Comparison of ENCODE assay signal across 21 cellular contexts in the genomic region with DNA sequence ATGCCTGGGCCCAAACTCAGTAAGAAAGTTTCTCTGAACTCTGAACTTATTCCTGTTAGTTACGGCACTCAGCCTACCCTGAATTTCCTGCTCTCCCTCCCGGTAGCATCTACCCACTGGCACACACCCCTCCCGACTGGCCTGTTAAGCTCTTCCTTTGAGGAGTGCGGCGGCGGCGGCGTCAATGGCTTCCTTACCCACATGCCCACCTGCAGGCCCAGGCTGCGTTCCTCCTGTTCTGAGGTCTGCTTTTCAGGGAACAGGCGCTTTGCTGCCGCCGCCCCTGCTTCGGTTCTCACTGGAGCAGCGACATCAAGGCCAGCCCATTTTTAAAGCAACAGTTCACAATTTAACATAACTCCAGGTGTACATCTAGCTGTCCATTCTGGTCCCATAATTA.
"Had no signal": no experiment of that assay in that cellular context is flagged by ENCODE, and none has a peak within 500 bp of the region (broad histone marks: within the 10 kb centered on the region; RNA-seq: fewer than 3 reads in every experiment).

No MANE protein-coding gene starts in this region.

- FAIRE-seq: astrocyte, bronchial epithelial cell had no signal

- H3K36me3 Mint-ChIP-seq: activated CD4-positive, alpha-beta memory T cell treated with anti-CD3 and anti-CD28 coated beads for 36 hours; activated CD8-positive, alpha-beta memory T cell treated with anti-CD3 and anti-CD28 coated beads, Interleukin-2, amount 10 ng/mL, durations not matched to agents 7 days and 5 days; memory B cell; T-cell; type B pancreatic cell had no signal

- H3K27me3 ChIP-seq: gastrocnemius medialis, heart left ventricle, sigmoid colon, spleen, suprapubic skin had no signal

- H3K9me3 ChIP-seq: gastrocnemius medialis had no signal

- H3K4me1 ChIP-seq: gastrocnemius medialis, heart left ventricle, psoas muscle, sigmoid colon, spleen, suprapubic skin had no signal

- H3K27me3 Mint-ChIP-seq: activated CD4-positive, alpha-beta memory T cell treated with anti-CD3 and anti-CD28 coated beads for 36 hours; activated CD8-positive, alpha-beta memory T cell treated with anti-CD3 and anti-CD28 coated beads, Interleukin-2, amount 10 ng/mL, durations not matched to agents 7 days and 5 days; dendritic cell treated with granulocyte-macrophage colony-stimulating factor and Interleukin-4, amounts not matched to agents 40 ng/mL and 50 ng/mL, for 4 days; memory B cell; stimulated activated naive CD8-positive, alpha-beta T cell treated with anti-CD3 and anti-CD28 coated beads, Interleukin-15, Interleukin-2, amounts not matched to agents 100 ng/mL and 50 ng/mL, for 24 hours; T-cell; type B pancreatic cell had no signal

- H3K4me3 Mint-ChIP-seq: activated CD4-positive, alpha-beta memory T cell treated with anti-CD3 and anti-CD28 coated beads for 36 hours; activated CD8-positive, alpha-beta memory T cell treated with anti-CD3 and anti-CD28 coated beads, Interleukin-2, amount 10 ng/mL, durations not matched to agents 7 days and 5 days; activated T-cell treated with anti-CD3 and anti-CD28 coated beads, Interleukin-2, amount 50 U/mL, for 4 hours; dendritic cell treated with granulocyte-macrophage colony-stimulating factor and Interleukin-4, amounts not matched to agents 40 ng/mL and 50 ng/mL, for 4 days; memory B cell; stimulated activated naive CD8-positive, alpha-beta T cell treated with anti-CD3 and anti-CD28 coated beads, Interleukin-15, Interleukin-2, amounts not matched to agents 100 ng/mL and 50 ng/mL, for 24 hours; T-cell; type B pancreatic cell had no signal

- H3K4me3 ChIP-seq: gastrocnemius medialis, heart left ventricle, psoas muscle, sigmoid colon, spleen, suprapubic skin had no signal

- H3K36me3 ChIP-seq: gastrocnemius medialis, heart left ventricle, sigmoid colon, spleen, suprapubic skin had no signal

- DNase-seq: activated CD4-positive, alpha-beta memory T cell treated with anti-CD3 and anti-CD28 coated beads for 36 hours; activated CD8-positive, alpha-beta memory T cell treated with anti-CD3 and anti-CD28 coated beads, Interleukin-2, amount 10 ng/mL, durations not matched to agents 7 days and 5 days; activated effector memory CD4-positive, alpha-beta T cell treated with Interleukin-2 at 50 U/mL for 16 hours; activated naive CD4-positive, alpha-beta T cell treated with anti-CD3 and anti-CD28 coated beads, Interleukin-2, amount 50 U/mL, for 16 hours; activated T-cell treated with anti-CD3 and anti-CD28 coated beads, Interleukin-2, amount 50 U/mL, for 4 hours; effector memory CD4-positive, alpha-beta T cell; gastrocnemius medialis; heart left ventricle; psoas muscle; sigmoid colon; spleen; T-cell; T-helper 9 cell had no signal

- ATAC-seq: activated CD8-positive, alpha-beta memory T cell treated with anti-CD3 and anti-CD28 coated beads, Interleukin-2, amount 10 ng/mL, durations not matched to agents 7 days and 5 days; activated T-cell treated with anti-CD3 and anti-CD28 coated beads, Interleukin-2, amount 50 U/mL, for 4 hours; gastrocnemius medialis; heart left ventricle; left lobe of liver; psoas muscle; T-cell had no signal

- H3K27ac Mint-ChIP-seq: activated CD4-positive, alpha-beta memory T cell treated with anti-CD3 and anti-CD28 coated beads for 36 hours; activated CD8-positive, alpha-beta memory T cell treated with anti-CD3 and anti-CD28 coated beads, Interleukin-2, amount 10 ng/mL, durations not matched to agents 7 days and 5 days; dendritic cell treated with granulocyte-macrophage colony-stimulating factor and Interleukin-4, amounts not matched to agents 40 ng/mL and 50 ng/mL, for 4 days; memory B cell; stimulated activated naive CD8-positive, alpha-beta T cell treated with anti-CD3 and anti-CD28 coated beads, Interleukin-15, Interleukin-2, amounts not matched to agents 100 ng/mL and 50 ng/mL, for 24 hours; T-cell; type B pancreatic cell had no signal

- H3K27ac ChIP-seq: gastrocnemius medialis, heart left ventricle, psoas muscle, sigmoid colon, spleen, suprapubic skin had no signal

- H3K4me1 Mint-ChIP-seq: activated CD8-positive, alpha-beta memory T cell treated with anti-CD3 and anti-CD28 coated beads, Interleukin-2, amount 10 ng/mL, durations not matched to agents 7 days and 5 days; memory B cell; T-cell had no signal
